ENCODE assay signal across 6 cellular contexts in the genomic region with DNA sequence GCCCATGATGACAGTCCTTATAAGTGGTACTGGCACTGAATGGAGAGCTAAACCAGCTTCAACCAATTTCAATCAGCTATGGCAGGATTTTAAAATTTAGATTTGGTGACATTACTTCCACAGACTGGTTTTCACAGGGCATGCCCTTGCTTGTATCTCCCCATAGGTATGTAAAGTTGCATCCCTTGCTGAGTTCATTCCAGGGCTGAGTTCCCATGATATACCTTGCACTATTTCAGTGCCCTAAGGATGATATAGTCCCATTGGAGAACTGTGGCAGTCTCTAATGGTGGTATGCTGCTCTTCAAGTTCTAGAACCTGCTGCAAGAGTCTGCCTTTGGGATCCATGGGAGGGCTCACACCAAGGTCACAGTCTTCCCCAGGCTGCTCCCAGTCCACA.
"Had no signal": no experiment of that assay in that cellular context is flagged by ENCODE, and none has a peak within 500 bp of the region (broad histone marks: within the 10 kb centered on the region; RNA-seq: fewer than 3 reads in every experiment).

No MANE protein-coding gene starts in this region.

- DNase-seq: H9, HCEC 1CT, KBM-7 had no signal

- H2AFZ ChIP-seq: GM23338 had no signal

- H3K27ac ChIP-seq: HL-60 had no signal

- H3K4me2 ChIP-seq: GM23338 had no signal

- ATAC-seq: GM23338, HepG2 had no signal

- H3K4me3 ChIP-seq: GM23338 had no signal
